ENCODE assay signal across 1 cellular context in genomic region chrX:153927686-153927935, GRCh38.
TF ChIP-seq lines count a peak whose summit lies in the region.

No MANE protein-coding gene starts in this region.

TF ChIP-seq in H1, 55 proteins besides CTCF, POLR2A, EP300 and RAD21:
- TF ChIP-seq EZH2 (IDR thresholded peaks at IDR 0.05; ENCODE audit: low read depth, low read length, severe bottlenecking) (no peak), TBP (IDR thresholded peaks at IDR 0.05; ENCODE audit: low read depth, low read length) (no peak), RXRA (IDR thresholded peaks at IDR 0.05; ENCODE audit: insufficient read depth, low read depth, low read length) (no peak), POU5F1 (IDR thresholded peaks at IDR 0.05; ENCODE audit: low read depth, low read length) (no peak), BRCA1 (IDR thresholded peaks at IDR 0.05; ENCODE audit: low read depth, low read length) (no peak), BCL11A (IDR thresholded peaks at IDR 0.05; ENCODE audit: low read depth in 2 of 2, low read length in 2 of 2) (no peak), RBBP5 (IDR thresholded peaks at IDR 0.05; ENCODE audit: borderline replicate concordance, low read depth, low read length) (no peak), CBX5 (IDR thresholded peaks at IDR 0.05; ENCODE audit: low read depth, low read length) (no peak), TAF1 (IDR thresholded peaks at IDR 0.05; ENCODE audit: low read depth, low read length) (no peak), SIN3A (conservative IDR thresholded peaks at IDR 0.05 in 1 of 2, IDR thresholded peaks at IDR 0.05 in 1 of 2; ENCODE audit: low read depth in 1 of 2, low read length in 2 of 2) (no peak), SP4 (IDR thresholded peaks at IDR 0.05; ENCODE audit: low read length) (no peak), ATF3 (IDR thresholded peaks at IDR 0.05; ENCODE audit: insufficient read depth, low read depth, low read length) (no peak), JUND (IDR thresholded peaks at IDR 0.05; ENCODE audit: low read length) (no peak), CTBP2 (IDR thresholded peaks at IDR 0.05; ENCODE audit: borderline replicate concordance, insufficient read depth, insufficient read length, low read length) (no peak), RNF2 (IDR thresholded peaks at IDR 0.05; ENCODE audit: borderline replicate concordance, low read depth, low read length, missing control alignments, poor library complexity, severe bottlenecking) (no peak), SP2 (IDR thresholded peaks at IDR 0.05; ENCODE audit: low read length) (no peak), POLR2AphosphoS5 (IDR thresholded peaks at IDR 0.05; ENCODE audit: low read depth, low read length) (no peak), SRF (IDR thresholded peaks at IDR 0.05; ENCODE audit: low read depth, low read length) (no peak)
